In the genomic region with DNA sequence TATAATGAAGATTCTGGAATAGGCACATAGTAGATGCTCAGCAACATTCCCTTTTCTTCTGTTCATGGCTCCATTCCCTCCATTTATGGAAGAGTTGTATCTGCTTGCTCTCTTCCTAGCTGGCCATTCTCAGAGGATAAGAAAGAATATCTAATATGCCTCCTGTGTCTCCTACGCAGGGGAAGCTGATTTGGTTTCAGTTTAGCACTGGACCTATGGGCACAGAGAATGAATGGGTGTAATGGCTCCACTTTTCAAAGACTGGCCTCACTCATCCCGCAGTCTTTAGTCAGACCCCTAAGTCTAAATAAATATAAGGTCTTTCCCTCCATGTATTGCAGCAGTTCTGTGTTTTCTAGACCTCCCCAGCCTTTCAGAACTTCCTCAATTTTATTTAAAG, we compare ENCODE assay signal across 20 cellular contexts. TPM values are rescaled to one million over a fixed set of nuclear protein-coding genes. Genes with fewer than 3 reads are reported as not detected.
DNase-seq lines count a peak whose midpoint lies in the region; ATAC-seq and TF ChIP-seq lines count a peak whose summit lies in the region.
"Had no signal": no experiment of that assay in that cellular context is flagged by ENCODE, and none has a peak within 500 bp of the region (broad histone marks: within the 10 kb centered on the region; RNA-seq: fewer than 3 reads in every experiment).

No MANE protein-coding gene starts in this region.

- no peak overlapping the region for H3K9ac ChIP-seq in parathyroid adenoma

- 0 out of 2 replicates have a peak overlapping the region, but pooled peaks have one; percentile 13 for H3K4me3 Mint-ChIP-seq in HFFc6
- H3K4me3 Mint-ChIP-seq in WTC11 = peak overlapping the region; percentile 4; the same call in 1 of the 2 replicates

- peaks cover 12% of the 10 kb centered on the region for H3K27me3 Mint-ChIP-seq in HFFc6 (ENCODE audit: insufficient read depth)
- H3K27me3 Mint-ChIP-seq in WTC11 (ENCODE audit: low read depth) = peaks cover 10% of the 10 kb centered on the region

- H3K4me1 ChIP-seq in heart right ventricle (peaks cover 0 to 49% (median 12%) of the 10 kb centered on the region in 9 donors), parathyroid adenoma (peaks cover 24% of the 10 kb centered on the region), Peyer's patch (peaks cover 0 to 43% (median 0%) of the 10 kb centered on the region in 4 donors)

- no peaks in the 10 kb centered on the region for H3K9me3 ChIP-seq in heart right ventricle
- H3K9me3 ChIP-seq in parathyroid adenoma (ENCODE audit: control insufficient read depth, low read length) = no peaks in the 10 kb centered on the region
- no peaks in the 10 kb centered on the region for H3K9me3 ChIP-seq in Peyer's patch
- H3K9me3 ChIP-seq: thyroid gland had no signal

- H3K36me3 Mint-ChIP-seq in HFFc6 (ENCODE audit: low read depth) (no peaks in the 10 kb centered on the region), WTC11 (0 out of 2 replicates have a peak, but pooled peaks cover under 1% of the 10 kb centered on the region)
- H3K36me3 Mint-ChIP-seq: IgD-negative memory B cell, T-cell had no signal

- H3K4me2 ChIP-seq in parathyroid adenoma (ENCODE audit: low read length) = peak overlapping the region; percentile 53

- POLR2A ChIA-PET in WTC11 (lab: Charles Lee) = interaction anchor here (0.5 kb wide), 1 partner anchor 15 kb away, joined by 5 read pairs; no protein-coding TSS in a partner anchor
- POLR2A ChIA-PET in HEK293T (lab: Yijun Ruan, JAX) = no interaction called here

- peak overlapping the region; percentile 64 for H2AFZ ChIP-seq in parathyroid adenoma

- no peak for TF ChIP-seq CTCF in HFFc6 (IDR thresholded peaks at IDR 0.05)
- no peak for TF ChIP-seq CTCF in WTC11 (IDR thresholded peaks at IDR 0.05)
- no peak for TF ChIP-seq CTCF in heart right ventricle (IDR thresholded peaks at IDR 0.05)
- TF ChIP-seq CTCF in parathyroid adenoma (IDR thresholded peaks at IDR 0.05) = no peak
- TF ChIP-seq CTCF in Peyer's patch (IDR thresholded peaks at IDR 0.05) = no peak

- WGBS in heart right ventricle, 2 donors = 33 to 44% methylated on average over 2 of the region's 2 CpGs

- H3K36me3 ChIP-seq in heart right ventricle = no peaks in the 10 kb centered on the region
- H3K36me3 ChIP-seq in parathyroid adenoma (ENCODE audit: control insufficient read depth, insufficient read depth, low read length) = no peaks in the 10 kb centered on the region
- H3K36me3 ChIP-seq in Peyer's patch = no peaks in the 10 kb centered on the region
- H3K36me3 ChIP-seq: thyroid gland, WERI-Rb-1 had no signal

- H3K4me3 ChIP-seq in heart right ventricle (peak overlapping the region; percentile 45 to 92 (median 72)), parathyroid adenoma (ENCODE audit: low read depth, low read length) (peak overlapping the region; percentile 81), Peyer's patch (peak overlapping the region in 2 of 4 donors; percentile 3 to 94)
- H3K4me3 ChIP-seq: thyroid gland had no signal

- H3K27ac Mint-ChIP-seq in HFFc6 (no peak overlapping the region), WTC11 (peak overlapping the region; percentile 86)
- H3K27ac Mint-ChIP-seq: IgD-negative memory B cell, T-cell had no signal

- peaks cover 18% of the 10 kb centered on the region for H3K4me1 Mint-ChIP-seq in HFFc6 (ENCODE audit: low read depth)
- H3K4me1 Mint-ChIP-seq in WTC11 = peaks cover 58% of the 10 kb centered on the region

- peaks cover 4% of the 10 kb centered on the region for H3K9me3 Mint-ChIP-seq in HFFc6
- H3K9me3 Mint-ChIP-seq in WTC11 = no peaks in the 10 kb centered on the region
- H3K9me3 Mint-ChIP-seq: T-cell had no signal

- H3K27ac ChIP-seq in heart right ventricle (peak overlapping the region; percentile 79 to 94 (median 87)), parathyroid adenoma (peak overlapping the region; percentile 53), Peyer's patch (peak overlapping the region in 2 of 4 donors; percentile 2 to 52)
- H3K27ac ChIP-seq: coronary artery, skin epidermis, thyroid gland, WERI-Rb-1 had no signal

- ATAC-seq in WTC11 (no peak), heart right ventricle (peak in 5 of 8 donors; percentile 16 to 62 (median 54))
- ATAC-seq: Panc1, T-cell had no signal

- TF ChIP-seq POLR2A in Peyer's patch (IDR thresholded peaks at IDR 0.05) = no peak

- intact Hi-C loops in heart right ventricle (cut with DNase I) = loop anchor here in 4 of 10 donors (5.0 to 10.0 kb wide), 3 partner anchors 72 to 90 kb away; no protein-coding TSS in a partner anchor

- no peaks in the 10 kb centered on the region for H3K79me2 ChIP-seq in parathyroid adenoma

- CTCF ChIA-PET in WTC11 (lab: Charles Lee) = interaction anchor here (2.3 kb wide), 1 partner anchor 139 kb away, joined by 11 read pairs; a partner anchor contains a TSS
- CTCF ChIA-PET in HEK293T (lab: Yijun Ruan, JAX) = no interaction called here

- H3K27me3 ChIP-seq in heart right ventricle (peaks cover 0 to 44% (median 23%) of the 10 kb centered on the region in 7 donors), parathyroid adenoma (ENCODE audit: control insufficient read depth, insufficient read depth, low read length) (no peaks in the 10 kb centered on the region), Peyer's patch (no peaks in the 10 kb centered on the region)

- no peak for DNase-seq in HFFc6
- DNase-seq in WTC11 (ENCODE audit: low spot score) = no peak
- DNase-seq in heart right ventricle = no peak
- no peak for DNase-seq in HEK293T (ENCODE audit: extremely low spot score)
- no peak for DNase-seq in stimulated activated CD4-positive, alpha-beta T cell treated with anti-CD3 and anti-CD28 coated beads, Interleukin-1b, Interleukin-23, amount 100 ng/mL, for 48 hours
- DNase-seq in activated naive CD4-positive, alpha-beta T cell (lab: John Stamatoyannopoulos, UW) = no peak
- DNase-seq in Peyer's patch = no peak
- DNase-seq: anterior cingulate cortex, DMS153, erythroblast, glutamatergic neuron, NCI-H524 treated with DMSO at 0.1 percent for 48 hours, T-cell, thyroid gland, WERI-Rb-1 had no signal

TF ChIP-seq in WTC11, 78 proteins besides CTCF, POLR2A, EP300 and RAD21:
- no peak for TF ChIP-seq JUN (CRISPR knock-in tag; IDR thresholded peaks at IDR 0.05)
- TF ChIP-seq, protein P1, sequence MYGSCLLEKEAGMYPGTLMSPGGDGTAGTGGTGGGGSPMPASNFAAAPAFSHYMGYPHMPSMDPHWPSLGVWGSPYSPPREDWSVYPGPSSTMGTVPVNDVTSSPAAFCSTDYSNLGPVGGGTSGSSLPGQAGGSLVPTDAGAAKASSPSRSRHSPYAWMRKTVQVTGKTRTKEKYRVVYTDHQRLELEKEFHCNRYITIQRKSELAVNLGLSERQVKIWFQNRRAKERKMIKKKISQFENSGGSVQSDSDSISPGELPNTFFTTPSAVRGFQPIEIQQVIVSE (CRISPR knock-in tag; IDR thresholded peaks at IDR 0.05; ENCODE audit: borderline replicate concordance) = no peak

TF ChIP-seq in HEK293T, 16 proteins besides CTCF, POLR2A, EP300 and RAD21:
- TF ChIP-seq SP1 (IDR thresholded peaks at IDR 0.05) = no peak
- no peak for TF ChIP-seq NFRKB (IDR thresholded peaks at IDR 0.05)
- TF ChIP-seq ZNF384 (IDR thresholded peaks at IDR 0.05) = no peak
- no peak for TF ChIP-seq TARDBP (IDR thresholded peaks at IDR 0.05)
- TF ChIP-seq LEF1 (IDR thresholded peaks at IDR 0.05; ENCODE audit: borderline replicate concordance) = no peak
- TF ChIP-seq CTBP1 (IDR thresholded peaks at IDR 0.05; ENCODE audit: borderline replicate concordance) = no peak
- TF ChIP-seq BHLHE40 (IDR thresholded peaks at IDR 0.05; ENCODE audit: borderline replicate concordance) = no peak
- TF ChIP-seq L3MBTL2 (conservative IDR thresholded peaks at IDR 0.05) = no peak
- TF ChIP-seq, protein P2, sequence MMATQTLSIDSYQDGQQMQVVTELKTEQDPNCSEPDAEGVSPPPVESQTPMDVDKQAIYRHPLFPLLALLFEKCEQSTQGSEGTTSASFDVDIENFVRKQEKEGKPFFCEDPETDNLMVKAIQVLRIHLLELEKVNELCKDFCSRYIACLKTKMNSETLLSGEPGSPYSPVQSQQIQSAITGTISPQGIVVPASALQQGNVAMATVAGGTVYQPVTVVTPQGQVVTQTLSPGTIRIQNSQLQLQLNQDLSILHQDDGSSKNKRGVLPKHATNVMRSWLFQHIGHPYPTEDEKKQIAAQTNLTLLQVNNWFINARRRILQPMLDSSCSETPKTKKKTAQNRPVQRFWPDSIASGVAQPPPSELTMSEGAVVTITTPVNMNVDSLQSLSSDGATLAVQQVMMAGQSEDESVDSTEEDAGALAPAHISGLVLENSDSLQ (IDR thresholded peaks at IDR 0.05) = no peak
- no peak for TF ChIP-seq ARNT (IDR thresholded peaks at IDR 0.05)
- TF ChIP-seq FOXK2 (IDR thresholded peaks at IDR 0.05) = no peak
- no peak for TF ChIP-seq FOXM1 (IDR thresholded peaks at IDR 0.05; ENCODE audit: borderline replicate concordance)
- TF ChIP-seq HDGF (IDR thresholded peaks at IDR 0.05; ENCODE audit: borderline replicate concordance) = no peak
- no peak for TF ChIP-seq ELF4 (IDR thresholded peaks at IDR 0.05)
- TF ChIP-seq SUZ12 (IDR thresholded peaks at IDR 0.05) = no peak
- no peak for TF ChIP-seq FOXA1 (IDR thresholded peaks at IDR 0.05)

RNA-seq across cellular contexts. Expression of a gene that starts 2.0 kb away (rescaled TPM):
- under 1 TPM in 1 of 6 experiments, not detected in 5; 0.17 TPM for total RNA-seq in HFFc6 (2021; fragmentation: NEBNext Ultra II Directional; extraction: Animal tissue kit (Norgen Biotek cat#: 25700))
- total RNA-seq in WTC11 (2021) (21.7 to 22.0 TPM (median 21.9 TPM) in 3 replicates), heart right ventricle (100 to 1,000 TPM; 280 to 639 (median 425) TPM), Peyer's patch (100 to 1,000 TPM in 1 of 4 donors, 10 to 100 TPM in 3; 42.9 to 103 (median 64.8) TPM)
- 100 to 1,000 TPM in 1 of 2 donors, 10 to 100 TPM in 1; 92.3 to 137 TPM for polyA plus RNA-seq in heart right ventricle

Comparison
In these comparisons a context has a peak if more than half of its experiments do, and no peak if none do; other contexts are left out.
1. RNA of a gene that starts 2.0 kb away (total RNA-seq): 280 to 639 TPM in heart right ventricle, 42.9 to 103 TPM in Peyer's patch and 21.7 to 22.0 TPM in WTC11; 0.17 TPM in HFFc6; every median in the first group is over 10 times any median in the second.